Comparison of ENCODE assay signal across 24 cellular contexts in genomic region chr2:81467096-81467495, GRCh38.
A peak's percentile ranks its signal among the peaks of the same experiment; 100 is the strongest.
DNase-seq lines count a peak whose midpoint lies in the region; ATAC-seq, FAIRE-seq and TF ChIP-seq lines count a peak whose summit lies in the region.
"Had no signal": no experiment of that assay in that cellular context is flagged by ENCODE, and none has a peak within 500 bp of the region (broad histone marks: within the 10 kb centered on the region; RNA-seq: fewer than 3 reads in every experiment).

No MANE protein-coding gene starts in this region.

- H3K36me3 ChIP-seq in HepG2 (replicated peaks in 1 of 2; ENCODE audit: control insufficient read depth in 1 of 2, insufficient read depth in 2 of 2, low read length in 2 of 2) (no peaks in the 10 kb centered on the region), testis (ENCODE audit: low read depth, missing control alignments) (no peaks in the 10 kb centered on the region)
- H3K36me3 ChIP-seq: BLaER1 had no signal

- no peak overlapping the region for H3K4me2 ChIP-seq in HepG2 (ENCODE audit: low read depth, low read length)
- H3K4me2 ChIP-seq: BLaER1 had no signal

- intact Hi-C loops in HepG2 (cut with micrococcal nuclease; ENCODE audit: unreplicated experiment): no loop called here
- intact Hi-C loops in testis (cut with DNase I; ENCODE audit: low total_unique reads): no loop called here

- H3K9me3 ChIP-seq in HepG2 (ENCODE audit: low read length) (peaks cover 68% of the 10 kb centered on the region), testis (no peaks in the 10 kb centered on the region)

- H3K4me3 Mint-ChIP-seq in activated naive CD8-positive, alpha-beta T cell treated with anti-CD3 and anti-CD28 coated beads, Interleukin-2, amount 10 ng/mL, durations not matched to agents 7 days and 5 days: no peak overlapping the region
- H3K4me3 Mint-ChIP-seq in activated naive CD8-positive, alpha-beta T cell treated with anti-CD3 and anti-CD28 coated beads, Interleukin-2, amount 50 U/mL, for 24 hours: no peak overlapping the region
- no peak overlapping the region for H3K4me3 Mint-ChIP-seq in activated CD8-positive, alpha-beta T cell treated with anti-CD3 and anti-CD28 coated beads, Interleukin-2, amount 10 ng/mL, durations not matched to agents 7 days and 5 days
- H3K4me3 Mint-ChIP-seq: CD4-positive, alpha-beta memory T cell had no signal

- BruUV-seq in HepG2 (replicated peaks; lab: Mats Ljungman, UMichigan): no TSS peak

- TF ChIP-seq CTCF in HepG2 (CRISPR knock-in tag; IDR thresholded peaks at IDR 0.05) (no peak), testis (IDR thresholded peaks at IDR 0.05) (no peak)

- H3K4me1 ChIP-seq in HepG2 (ENCODE audit: insufficient read depth, low read length): no peaks in the 10 kb centered on the region
- no peaks in the 10 kb centered on the region for H3K4me1 ChIP-seq in testis
- H3K4me1 ChIP-seq: BLaER1 had no signal

- no peak for TF ChIP-seq POLR2A in HepG2 (IDR thresholded peaks at IDR 0.05; ENCODE audit: insufficient read depth in 1 of 2, low read depth in 2 of 2, low read length in 2 of 2)
- no peak for TF ChIP-seq POLR2A in testis (IDR thresholded peaks at IDR 0.05)

- no peaks in the 10 kb centered on the region for H3K79me2 ChIP-seq in HepG2 (ENCODE audit: insufficient read depth, low read length)

- peaks cover 4% of the 10 kb centered on the region for H3K9me3 Mint-ChIP-seq in activated naive CD8-positive, alpha-beta T cell treated with anti-CD3 and anti-CD28 coated beads, Interleukin-2, amount 10 ng/mL, durations not matched to agents 7 days and 5 days
- H3K9me3 Mint-ChIP-seq in activated naive CD8-positive, alpha-beta T cell treated with anti-CD3 and anti-CD28 coated beads, Interleukin-2, amount 50 U/mL, for 24 hours: peaks cover 27% of the 10 kb centered on the region
- peaks cover 11% of the 10 kb centered on the region for H3K9me3 Mint-ChIP-seq in activated CD8-positive, alpha-beta T cell treated with anti-CD3 and anti-CD28 coated beads, Interleukin-2, amount 10 ng/mL, durations not matched to agents 7 days and 5 days (ENCODE audit: insufficient read depth)

- WGBS in HepG2 (ENCODE audit: low lambda C conversion rate): 56% methylated on average over 15 of the region's 29 CpGs
- 62 to 84% methylated on average over 10 to 11 of the region's 29 CpGs for WGBS in testis, 2 donors

- H2AFZ ChIP-seq in HepG2 (ENCODE audit: low read length): no peak overlapping the region

- no peak overlapping the region for H3K4me3 ChIP-seq in HepG2 (replicated peaks in 1 of 3; ENCODE audit: insufficient read depth in 1 of 3, low read depth in 2 of 3, low read length in 3 of 3)
- peak overlapping the region; percentile 48 to 51 for H3K4me3 ChIP-seq in testis
- H3K4me3 ChIP-seq: BLaER1 had no signal

- CTCF ChIA-PET in HepG2 (lab: Yijun Ruan, JAX; ENCODE audit: low intra/inter-chr PET ratio, low total read pairs): no interaction called here
- CTCF ChIA-PET in activated CD8-positive, alpha-beta T cell treated with anti-CD3 and anti-CD28 coated beads, Interleukin-2, amount 10 ng/mL, durations not matched to agents 7 days and 5 days (lab: Charles Lee): no interaction called here

- no peaks in the 10 kb centered on the region for H3K27me3 Mint-ChIP-seq in activated naive CD8-positive, alpha-beta T cell treated with anti-CD3 and anti-CD28 coated beads, Interleukin-2, amount 10 ng/mL, durations not matched to agents 7 days and 5 days
- H3K27me3 Mint-ChIP-seq in activated naive CD8-positive, alpha-beta T cell treated with anti-CD3 and anti-CD28 coated beads, Interleukin-2, amount 50 U/mL, for 24 hours: no peaks in the 10 kb centered on the region
- H3K27me3 Mint-ChIP-seq in activated CD8-positive, alpha-beta T cell treated with anti-CD3 and anti-CD28 coated beads, Interleukin-2, amount 10 ng/mL, durations not matched to agents 7 days and 5 days (ENCODE audit: low read depth): no peaks in the 10 kb centered on the region
- H3K27me3 Mint-ChIP-seq: CD4-positive, alpha-beta memory T cell had no signal

- TF ChIP-seq RAD21 in HepG2 (CRISPR knock-in tag; IDR thresholded peaks at IDR 0.05): no peak

- H4K20me1 ChIP-seq in HepG2 (ENCODE audit: insufficient read depth, low read length): no peaks in the 10 kb centered on the region
- H4K20me1 ChIP-seq: BLaER1 had no signal

- no peaks in the 10 kb centered on the region for H3K27me3 ChIP-seq in HepG2 (ENCODE audit: control insufficient read depth in 1 of 2, insufficient read depth in 2 of 2, low read length in 2 of 2)
- H3K27me3 ChIP-seq in testis: no peaks in the 10 kb centered on the region
- H3K27me3 ChIP-seq: BLaER1 had no signal

- no peak for FAIRE-seq in HepG2 (lab: Jason Lieb, UNC)
- FAIRE-seq: A204.1, GM12892, RCC 7860 had no signal

- POLR2A ChIA-PET in activated naive CD8-positive, alpha-beta T cell treated with anti-CD3 and anti-CD28 coated beads, Interleukin-2, amount 10 ng/mL, durations not matched to agents 7 days and 5 days (lab: Charles Lee): no interaction called here
- POLR2A ChIA-PET in HepG2 (lab: Yijun Ruan, JAX): no interaction called here
- POLR2A ChIA-PET in activated CD8-positive, alpha-beta T cell treated with anti-CD3 and anti-CD28 coated beads, Interleukin-2, amount 10 ng/mL, durations not matched to agents 7 days and 5 days (lab: Charles Lee): no interaction called here

- no peak overlapping the region for H3K27ac ChIP-seq in HepG2 (ENCODE audit: extremely low read length, insufficient read depth, low read length)
- peak overlapping the region in 1 of 2 donors; percentile 31 for H3K27ac ChIP-seq in testis
- H3K27ac ChIP-seq: BLaER1, HL-60 had no signal

- no peak for ATAC-seq in activated naive CD8-positive, alpha-beta T cell treated with anti-CD3 and anti-CD28 coated beads, Interleukin-2, amount 10 ng/mL, durations not matched to agents 7 days and 5 days (ENCODE audit: low read depth)
- ATAC-seq in activated naive CD8-positive, alpha-beta T cell treated with anti-CD3 and anti-CD28 coated beads, Interleukin-2, amount 50 U/mL, for 24 hours: no peak
- ATAC-seq in HepG2: no peak
- ATAC-seq in activated CD8-positive, alpha-beta T cell treated with anti-CD3 and anti-CD28 coated beads, Interleukin-2, amount 10 ng/mL, durations not matched to agents 7 days and 5 days: no peak
- ATAC-seq in GM19463 (IDR thresholded peaks at IDR 0.05; ENCODE audit: unreplicated experiment): no peak

- H3K9ac ChIP-seq in HepG2 (ENCODE audit: insufficient read depth, low read depth, low read length): no peak overlapping the region
- H3K9ac ChIP-seq: BLaER1 had no signal

- H3K36me3 Mint-ChIP-seq in activated naive CD8-positive, alpha-beta T cell treated with anti-CD3 and anti-CD28 coated beads, Interleukin-2, amount 10 ng/mL, durations not matched to agents 7 days and 5 days: no peaks in the 10 kb centered on the region
- H3K36me3 Mint-ChIP-seq in activated naive CD8-positive, alpha-beta T cell treated with anti-CD3 and anti-CD28 coated beads, Interleukin-2, amount 50 U/mL, for 24 hours (ENCODE audit: low read depth): no peaks in the 10 kb centered on the region
- no peaks in the 10 kb centered on the region for H3K36me3 Mint-ChIP-seq in activated CD8-positive, alpha-beta T cell treated with anti-CD3 and anti-CD28 coated beads, Interleukin-2, amount 10 ng/mL, durations not matched to agents 7 days and 5 days (ENCODE audit: low read depth)
- H3K36me3 Mint-ChIP-seq: CD4-positive, alpha-beta memory T cell had no signal

- in situ Hi-C loops in HepG2 (cut with HindIII; ENCODE audit: extremely low pct_ligation_motif_present, low pct_unique_long_range_greater_than_20kb): no loop called here

- H3K27ac Mint-ChIP-seq in activated naive CD8-positive, alpha-beta T cell treated with anti-CD3 and anti-CD28 coated beads, Interleukin-2, amount 10 ng/mL, durations not matched to agents 7 days and 5 days: no peak overlapping the region
- H3K27ac Mint-ChIP-seq in activated naive CD8-positive, alpha-beta T cell treated with anti-CD3 and anti-CD28 coated beads, Interleukin-2, amount 50 U/mL, for 24 hours: no peak overlapping the region
- no peak overlapping the region for H3K27ac Mint-ChIP-seq in activated CD8-positive, alpha-beta T cell treated with anti-CD3 and anti-CD28 coated beads, Interleukin-2, amount 10 ng/mL, durations not matched to agents 7 days and 5 days
- H3K27ac Mint-ChIP-seq: CD4-positive, alpha-beta memory T cell had no signal

- H3K4me1 Mint-ChIP-seq in activated naive CD8-positive, alpha-beta T cell treated with anti-CD3 and anti-CD28 coated beads, Interleukin-2, amount 10 ng/mL, durations not matched to agents 7 days and 5 days: no peaks in the 10 kb centered on the region
- H3K4me1 Mint-ChIP-seq in activated naive CD8-positive, alpha-beta T cell treated with anti-CD3 and anti-CD28 coated beads, Interleukin-2, amount 50 U/mL, for 24 hours: no peaks in the 10 kb centered on the region
- no peaks in the 10 kb centered on the region for H3K4me1 Mint-ChIP-seq in activated CD8-positive, alpha-beta T cell treated with anti-CD3 and anti-CD28 coated beads, Interleukin-2, amount 10 ng/mL, durations not matched to agents 7 days and 5 days (ENCODE audit: low read depth)
- H3K4me1 Mint-ChIP-seq: CD4-positive, alpha-beta memory T cell had no signal

- DNase-seq in activated naive CD8-positive, alpha-beta T cell treated with anti-CD3 and anti-CD28 coated beads, Interleukin-2, amount 10 ng/mL, durations not matched to agents 7 days and 5 days: peak; percentile 9
- no peak for DNase-seq in activated naive CD8-positive, alpha-beta T cell treated with anti-CD3 and anti-CD28 coated beads, Interleukin-2, amount 50 U/mL, for 24 hours
- DNase-seq in NCI-H146 treated with DMSO at 0.1 percent for 48 hours (lab: John Stamatoyannopoulos, UW; ENCODE audit: unreplicated experiment) (peak; percentile 3), HepG2 (ENCODE audit: low spot score) (no peak), testis (peak; percentile 38), NCI-H446 treated with DMSO at 0.1 percent for 48 hours (lab: John Stamatoyannopoulos, UW) (no peak)
- DNase-seq in activated CD8-positive, alpha-beta T cell treated with anti-CD3 and anti-CD28 coated beads, Interleukin-2, amount 10 ng/mL, durations not matched to agents 7 days and 5 days: no peak
- DNase-seq: CD4-positive, alpha-beta memory T cell; DMS153; HCEC 1CT; IMR-90; Karpas-422; NCI-H1417 treated with DMSO at 0.1 percent for 48 hours; NCI-H2029; NCI-H2171; NCI-H526 treated with DMSO at 0.1 percent for 48 hours; NK-92 treated with Interleukin-12 subunit alpha and Interleukin-12 subunit beta, amount 100 ng/mL, for 24 hours; Right ventricle myocardium superior had no signal

- no peak for TF ChIP-seq EP300 in HepG2 (IDR thresholded peaks at IDR 0.05; ENCODE audit: low read depth in 2 of 2, low read length in 2 of 2)
- no peak for TF ChIP-seq EP300 in HepG2 (CRISPR knock-in tag; IDR thresholded peaks at IDR 0.05; ENCODE audit: borderline replicate concordance)

TF ChIP-seq in HepG2, 621 proteins besides CTCF, POLR2A, EP300 and RAD21:
- TF ChIP-seq ZNF768 (CRISPR knock-in tag; IDR thresholded peaks at IDR 0.05) (peak; percentile 14; the same call in 1 of the 2 replicates), DDIT3 (CRISPR knock-in tag; IDR thresholded peaks at IDR 0.05) (no peak), ZBTB21 (CRISPR knock-in tag; IDR thresholded peaks at IDR 0.05) (no peak), RAD51 (IDR thresholded peaks at IDR 0.05; ENCODE audit: borderline replicate concordance) (peak; percentile 70; the same call in 1 of the 2 replicates)
TF ChIP-seq in HepG2: peak in this region for 2.

Comparison
In these comparisons a context has a peak if more than half of its experiments do, and no peak if none do; other contexts are left out.
1. DNase-seq: peak in activated naive CD8-positive, alpha-beta T cell treated with anti-CD3 and anti-CD28 coated beads, Interleukin-2, amount 10 ng/mL, durations not matched to agents 7 days and 5 days (single experiment), NCI-H146 treated with DMSO at 0.1 percent for 48 hours (single experiment) and testis (single experiment); none in activated naive CD8-positive, alpha-beta T cell treated with anti-CD3 and anti-CD28 coated beads, Interleukin-2, amount 50 U/mL, for 24 hours (single experiment), HepG2 (single experiment), NCI-H446 treated with DMSO at 0.1 percent for 48 hours (single experiment) and activated CD8-positive, alpha-beta T cell treated with anti-CD3 and anti-CD28 coated beads, Interleukin-2, amount 10 ng/mL, durations not matched to agents 7 days and 5 days (single experiment).
2. H3K4me3 ChIP-seq: peak in testis (2 of 2); none in HepG2 (0 of 3).